In the genomic region with DNA sequence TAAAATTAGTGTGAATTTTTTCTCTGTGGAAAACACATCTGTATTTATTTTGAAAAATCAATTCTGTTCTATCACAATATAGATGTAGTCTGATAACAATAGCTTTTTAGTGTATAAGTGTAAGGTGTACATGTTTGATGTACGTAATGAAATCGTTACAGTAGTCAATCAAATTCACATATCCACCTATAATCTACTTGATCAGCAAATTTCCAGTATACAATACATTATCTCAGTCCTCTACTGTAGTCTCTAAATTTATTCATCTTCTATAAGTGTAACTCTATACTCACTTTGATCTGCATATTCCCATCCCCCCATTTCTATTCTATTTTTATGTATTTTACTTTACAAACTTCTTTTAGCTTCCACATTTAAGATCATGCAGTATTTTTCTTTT, we compare ENCODE assay signal across 31 cellular contexts.
"Had no signal": no experiment of that assay in that cellular context is flagged by ENCODE, and none has a peak within 500 bp of the region (broad histone marks: within the 10 kb centered on the region; RNA-seq: fewer than 3 reads in every experiment).

No MANE protein-coding gene starts in this region.

- H3K4me3 ChIP-seq: coronary artery, esophagus squamous epithelium, gastroesophageal sphincter, heart right ventricle had no signal

- H3K27me3 ChIP-seq: brain microvascular endothelial cell, esophagus squamous epithelium, gastroesophageal sphincter, heart right ventricle had no signal

- H3K4me1 Mint-ChIP-seq: activated CD4-positive, alpha-beta T cell treated with anti-CD3 and anti-CD28 coated beads for 36 hours; activated CD4-positive, alpha-beta T cell treated with anti-CD3 and anti-CD28 coated beads, Interleukin-2, amount 10 ng/mL, durations not matched to agents 24 days and 14 days; activated naive CD4-positive, alpha-beta T cell treated with anti-CD3 and anti-CD28 coated beads, Interleukin-2, amount 10 ng/mL, durations not matched to agents 7 days and 5 days had no signal

- DNase-seq: activated CD4-positive, alpha-beta memory T cell treated with anti-CD3 and anti-CD28 coated beads for 36 hours; activated CD4-positive, alpha-beta T cell treated with anti-CD3 and anti-CD28 coated beads for 36 hours; activated CD4-positive, alpha-beta T cell treated with anti-CD3 and anti-CD28 coated beads, Interleukin-2, amount 10 ng/mL, durations not matched to agents 24 days and 14 days; activated CD4-positive, CD25-positive, alpha-beta regulatory T cell; activated CD4-positive, CD25-positive, alpha-beta regulatory T cell treated with anti-CD3 and anti-CD28 coated beads, Interleukin-2, amount 50 U/mL, for 72 hours; activated CD8-positive, alpha-beta memory T cell treated with anti-CD3 and anti-CD28 coated beads, Interleukin-2, amount 50 U/mL, for 48 hours; activated CD8-positive, alpha-beta T cell treated with anti-CD3 and anti-CD28 coated beads, Interleukin-2, amount 10 ng/mL, durations not matched to agents 7 days and 5 days; activated gamma-delta T cell; activated naive CD4-positive, alpha-beta T cell; activated naive CD4-positive, alpha-beta T cell treated with anti-CD3 and anti-CD28 coated beads, Interleukin-2, amount 10 ng/mL, durations not matched to agents 7 days and 5 days; activated T-cell treated with anti-CD3 and anti-CD28 coated beads for 4 hours; activated T-cell treated with anti-CD3 and anti-CD28 coated beads, Interleukin-2, amount 50 U/mL, for 24 hours; activated T-cell treated with anti-CD3 and anti-CD28 coated beads, Interleukin-2, amount 50 U/mL, for 72 hours; amniotic stem cell; anterior cingulate cortex; brain microvascular endothelial cell; dermis blood vessel endothelial cell; effector CD4-positive, alpha-beta T cell; effector memory CD8-positive, alpha-beta T cell; esophagus squamous epithelium; foreskin melanocyte; heart right ventricle; T-helper 2 cell had no signal

- H3K9me3 Mint-ChIP-seq: activated CD4-positive, alpha-beta memory T cell treated with anti-CD3 and anti-CD28 coated beads for 36 hours; activated CD4-positive, alpha-beta T cell treated with anti-CD3 and anti-CD28 coated beads, Interleukin-2, amount 10 ng/mL, durations not matched to agents 24 days and 14 days; activated naive CD4-positive, alpha-beta T cell treated with anti-CD3 and anti-CD28 coated beads, Interleukin-2, amount 10 ng/mL, durations not matched to agents 7 days and 5 days; activated T-cell treated with anti-CD3 and anti-CD28 coated beads, Interleukin-2, amount 50 U/mL, for 24 hours; activated T-cell treated with anti-CD3 and anti-CD28 coated beads, Interleukin-2, amount 50 U/mL, for 72 hours; central memory CD8-positive, alpha-beta T cell; effector memory CD8-positive, alpha-beta T cell had no signal

- H3K36me3 Mint-ChIP-seq: activated naive CD4-positive, alpha-beta T cell treated with anti-CD3 and anti-CD28 coated beads, Interleukin-2, amount 10 ng/mL, durations not matched to agents 7 days and 5 days; activated naive CD8-positive, alpha-beta T cell had no signal

- H3K27me3 Mint-ChIP-seq: activated CD4-positive, alpha-beta memory T cell treated with anti-CD3 and anti-CD28 coated beads for 36 hours; activated CD4-positive, alpha-beta T cell treated with anti-CD3 and anti-CD28 coated beads for 36 hours; activated CD4-positive, alpha-beta T cell treated with anti-CD3 and anti-CD28 coated beads, Interleukin-2, amount 10 ng/mL, durations not matched to agents 24 days and 14 days; activated naive CD4-positive, alpha-beta T cell treated with anti-CD3 and anti-CD28 coated beads, Interleukin-2, amount 10 ng/mL, durations not matched to agents 7 days and 5 days; activated naive CD8-positive, alpha-beta T cell; activated T-cell treated with anti-CD3 and anti-CD28 coated beads, Interleukin-2, amount 50 U/mL, for 24 hours; central memory CD8-positive, alpha-beta T cell; effector memory CD8-positive, alpha-beta T cell had no signal

- FAIRE-seq: astrocyte, bronchial epithelial cell, endothelial cell of umbilical vein had no signal

- H3K9me3 ChIP-seq: esophagus squamous epithelium, gastroesophageal sphincter, heart right ventricle had no signal

- H3K27ac ChIP-seq: brain microvascular endothelial cell, coronary artery, epithelial cell of prostate, esophagus squamous epithelium, gastroesophageal sphincter, heart right ventricle had no signal

- H3K4me3 Mint-ChIP-seq: activated CD4-positive, alpha-beta memory T cell treated with anti-CD3 and anti-CD28 coated beads for 36 hours; activated CD4-positive, alpha-beta T cell treated with anti-CD3 and anti-CD28 coated beads for 36 hours; activated CD4-positive, alpha-beta T cell treated with anti-CD3 and anti-CD28 coated beads, Interleukin-2, amount 10 ng/mL, durations not matched to agents 24 days and 14 days; activated CD8-positive, alpha-beta T cell treated with anti-CD3 and anti-CD28 coated beads, Interleukin-2, amount 10 ng/mL, durations not matched to agents 7 days and 5 days; activated naive CD4-positive, alpha-beta T cell treated with anti-CD3 and anti-CD28 coated beads, Interleukin-2, amount 10 ng/mL, durations not matched to agents 7 days and 5 days; activated naive CD8-positive, alpha-beta T cell; activated T-cell treated with anti-CD3 and anti-CD28 coated beads, Interleukin-2, amount 50 U/mL, for 24 hours; activated T-cell treated with anti-CD3 and anti-CD28 coated beads, Interleukin-2, amount 50 U/mL, for 72 hours; central memory CD8-positive, alpha-beta T cell; effector memory CD8-positive, alpha-beta T cell had no signal

- H3K36me3 ChIP-seq: brain microvascular endothelial cell, gastroesophageal sphincter had no signal

- H3K27ac Mint-ChIP-seq: activated CD4-positive, alpha-beta memory T cell treated with anti-CD3 and anti-CD28 coated beads for 36 hours; activated CD4-positive, alpha-beta T cell treated with anti-CD3 and anti-CD28 coated beads for 36 hours; activated CD4-positive, alpha-beta T cell treated with anti-CD3 and anti-CD28 coated beads, Interleukin-2, amount 10 ng/mL, durations not matched to agents 24 days and 14 days; activated CD8-positive, alpha-beta T cell treated with anti-CD3 and anti-CD28 coated beads, Interleukin-2, amount 10 ng/mL, durations not matched to agents 7 days and 5 days; activated naive CD4-positive, alpha-beta T cell treated with anti-CD3 and anti-CD28 coated beads, Interleukin-2, amount 10 ng/mL, durations not matched to agents 7 days and 5 days; activated naive CD8-positive, alpha-beta T cell; activated T-cell treated with anti-CD3 and anti-CD28 coated beads, Interleukin-2, amount 50 U/mL, for 24 hours; activated T-cell treated with anti-CD3 and anti-CD28 coated beads, Interleukin-2, amount 50 U/mL, for 72 hours; effector memory CD8-positive, alpha-beta T cell had no signal

- ATAC-seq: activated CD4-positive, alpha-beta T cell treated with anti-CD3 and anti-CD28 coated beads for 36 hours; activated CD8-positive, alpha-beta T cell treated with anti-CD3 and anti-CD28 coated beads, Interleukin-2, amount 10 ng/mL, durations not matched to agents 7 days and 5 days; activated T-cell treated with anti-CD3 and anti-CD28 coated beads, Interleukin-2, amount 50 U/mL, for 72 hours; effector memory CD8-positive, alpha-beta T cell; gastroesophageal sphincter; heart right ventricle had no signal
